ENCODE assay signal across 1 cellular context in genomic region chr20:49286689-49287551, GRCh38.
TF ChIP-seq lines count a peak whose summit lies in the region.

No MANE protein-coding gene starts in this region.

TF ChIP-seq in H1, 55 proteins besides CTCF, POLR2A, EP300 and RAD21:
- TF ChIP-seq RXRA (IDR thresholded peaks at IDR 0.05; ENCODE audit: insufficient read depth, low read depth, low read length): no peak
- TF ChIP-seq EZH2 (IDR thresholded peaks at IDR 0.05; ENCODE audit: low read depth, low read length, severe bottlenecking): no peak
- no peak for TF ChIP-seq GABPA (IDR thresholded peaks at IDR 0.05; ENCODE audit: borderline replicate concordance, insufficient read depth, low read length)
- no peak for TF ChIP-seq CTBP2 (IDR thresholded peaks at IDR 0.05; ENCODE audit: borderline replicate concordance, insufficient read depth, insufficient read length, low read length)
- no peak for TF ChIP-seq SIX5 (IDR thresholded peaks at IDR 0.05; ENCODE audit: low read depth, low read length)
- TF ChIP-seq NANOG (IDR thresholded peaks at IDR 0.05; ENCODE audit: insufficient read depth, low read depth, low read length, poor library complexity, severe bottlenecking): no peak
- TF ChIP-seq, protein P1, sequence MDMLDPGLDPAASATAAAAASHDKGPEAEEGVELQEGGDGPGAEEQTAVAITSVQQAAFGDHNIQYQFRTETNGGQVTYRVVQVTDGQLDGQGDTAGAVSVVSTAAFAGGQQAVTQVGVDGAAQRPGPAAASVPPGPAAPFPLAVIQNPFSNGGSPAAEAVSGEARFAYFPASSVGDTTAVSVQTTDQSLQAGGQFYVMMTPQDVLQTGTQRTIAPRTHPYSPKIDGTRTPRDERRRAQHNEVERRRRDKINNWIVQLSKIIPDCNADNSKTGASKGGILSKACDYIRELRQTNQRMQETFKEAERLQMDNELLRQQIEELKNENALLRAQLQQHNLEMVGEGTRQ (IDR thresholded peaks at IDR 0.05; ENCODE audit: low read length): no peak
- no peak for TF ChIP-seq ATF3 (IDR thresholded peaks at IDR 0.05; ENCODE audit: insufficient read depth, low read depth, low read length)
- no peak for TF ChIP-seq MAX (IDR thresholded peaks at IDR 0.05)
- no peak for TF ChIP-seq TEAD4 (IDR thresholded peaks at IDR 0.05; ENCODE audit: low read depth, low read length)
- TF ChIP-seq RNF2 (IDR thresholded peaks at IDR 0.05; ENCODE audit: borderline replicate concordance, low read depth, low read length, missing control alignments, poor library complexity, severe bottlenecking): no peak
- no peak for TF ChIP-seq BCL11A (IDR thresholded peaks at IDR 0.05; ENCODE audit: low read depth in 2 of 2, low read length in 2 of 2)
- TF ChIP-seq PHF8 (conservative IDR thresholded peaks at IDR 0.05; ENCODE audit: low read depth, low read length): no peak
- TF ChIP-seq HDAC6 (IDR thresholded peaks at IDR 0.05; ENCODE audit: low read depth, low read length): no peak
- TF ChIP-seq CHD2 (IDR thresholded peaks at IDR 0.05; ENCODE audit: low read length): 0 out of 2 replicates have a peak, but pooled peaks have one; percentile 16
- no peak for TF ChIP-seq NRF1 (IDR thresholded peaks at IDR 0.05; ENCODE audit: low read depth, low read length)
- TF ChIP-seq TAF7 (optimal IDR thresholded peaks at IDR 0.05; ENCODE audit: borderline replicate concordance, low read depth, low read length): peak; percentile 41
- no peak for TF ChIP-seq TAF1 (IDR thresholded peaks at IDR 0.05; ENCODE audit: low read depth, low read length)
- TF ChIP-seq GTF2F1 (IDR thresholded peaks at IDR 0.05; ENCODE audit: borderline replicate concordance, low read depth, low read length): no peak
- TF ChIP-seq ZNF274 (IDR thresholded peaks at IDR 0.05; ENCODE audit: borderline replicate concordance, extremely low read depth, low read length): no peak
- TF ChIP-seq JUN (IDR thresholded peaks at IDR 0.05; ENCODE audit: low read depth, low read length): no peak
- TF ChIP-seq TCF12 (IDR thresholded peaks at IDR 0.05; ENCODE audit: low read depth, low read length): no peak
- no peak for TF ChIP-seq KDM1A (IDR thresholded peaks at IDR 0.05; ENCODE audit: borderline replicate concordance, low read length)
- no peak for TF ChIP-seq SAP30 (IDR thresholded peaks at IDR 0.05; ENCODE audit: insufficient read depth, insufficient replicate concordance, low read length)
- peak; percentile 79 for TF ChIP-seq POLR2AphosphoS5 (IDR thresholded peaks at IDR 0.05; ENCODE audit: low read depth, low read length)
- TF ChIP-seq CBX8 (IDR thresholded peaks at IDR 0.05; ENCODE audit: borderline replicate concordance, low read depth, low read length): no peak
- no peak for TF ChIP-seq CEBPB (IDR thresholded peaks at IDR 0.05; ENCODE audit: low read depth, low read length)
- no peak for TF ChIP-seq FOSL1 (IDR thresholded peaks at IDR 0.05; ENCODE audit: insufficient read depth, low read depth, low read length)
- 0 out of 2 replicates have a peak, but pooled peaks have one; percentile 10 for TF ChIP-seq SP1 (IDR thresholded peaks at IDR 0.05; ENCODE audit: low read depth, low read length)
- no peak for TF ChIP-seq ATF2 (IDR thresholded peaks at IDR 0.05; ENCODE audit: low read length)
- TF ChIP-seq KDM4A (IDR thresholded peaks at IDR 0.05; ENCODE audit: low read depth, low read length, severe bottlenecking): no peak
- TF ChIP-seq SIRT6 (IDR thresholded peaks at IDR 0.05; ENCODE audit: low read length): no peak
- TF ChIP-seq E2F6 (IDR thresholded peaks at IDR 0.05): no peak
- no peak for TF ChIP-seq BACH1 (IDR thresholded peaks at IDR 0.05; ENCODE audit: low read length)
